20 cellular contexts compared by ENCODE assay signal in the genomic region with DNA sequence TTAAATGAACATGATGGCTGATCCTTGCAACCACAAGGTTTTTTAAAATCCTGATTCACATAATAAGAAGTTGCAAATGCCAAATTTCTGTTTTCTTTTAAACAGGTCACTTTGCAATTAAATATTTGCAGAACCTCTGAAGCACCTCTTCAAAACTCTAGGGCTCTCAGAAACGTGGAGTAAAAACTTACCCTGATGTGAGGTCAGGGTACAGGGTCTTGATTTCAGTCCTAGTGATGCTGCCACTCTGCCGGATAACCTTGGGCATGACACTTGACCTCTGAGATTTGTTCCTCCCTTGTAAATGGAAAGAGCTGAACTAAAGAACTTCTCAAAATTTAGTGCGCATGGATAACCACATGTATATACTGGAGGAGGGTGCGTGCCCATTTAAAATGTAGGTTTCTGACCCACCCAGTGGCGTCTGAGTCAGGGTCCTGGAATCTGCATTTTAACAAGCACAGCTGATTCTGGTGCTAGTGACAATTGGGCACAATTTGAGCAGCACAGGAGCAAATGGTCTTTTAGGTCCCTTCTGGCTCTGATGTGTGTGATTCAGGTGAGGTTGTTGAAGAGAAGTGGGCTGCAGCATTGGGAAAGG.
"Had no signal": no experiment of that assay in that cellular context is flagged by ENCODE, and none has a peak within 500 bp of the region (broad histone marks: within the 10 kb centered on the region; RNA-seq: fewer than 3 reads in every experiment).

No MANE protein-coding gene starts in this region.

- H3K9me3 ChIP-seq: adrenal gland, gastrocnemius medialis, sigmoid colon had no signal

- H3K27ac ChIP-seq: adrenal gland, gastrocnemius medialis, sigmoid colon had no signal

- H3K4me1 ChIP-seq: gastrocnemius medialis had no signal

- H3K36me3 ChIP-seq: adrenal gland, gastrocnemius medialis, sigmoid colon had no signal

- H3K4me3 Mint-ChIP-seq: activated CD8-positive, alpha-beta T cell treated with anti-CD3 and anti-CD28 coated beads, Interleukin-2, amount 10 ng/mL, durations not matched to agents 7 days and 5 days; naive thymus-derived CD4-positive, alpha-beta T cell; stimulated activated naive B cell treated with anti-CD40 and anti-IgM and Interleukin-4, amounts not matched to agents 10 μg/mL and 1 μg/mL and 100 μg/mL, for 72 hours; T-cell had no signal

- DNase-seq: activated CD4-positive, CD25-positive, alpha-beta regulatory T cell; activated CD8-positive, alpha-beta memory T cell treated with anti-CD3 and anti-CD28 coated beads, Interleukin-2, amount 50 U/mL, for 48 hours; activated effector memory CD4-positive, alpha-beta T cell treated with Interleukin-2 at 50 U/mL for 16 hours; activated T-cell treated with anti-CD3 and anti-CD28 coated beads, Interleukin-2, amount 50 U/mL, for 48 hours; adrenal gland; cerebellar nuclear complex; cortex of kidney; effector CD4-positive, alpha-beta T cell; gastrocnemius medialis; head of caudate nucleus; mesendoderm; naive thymus-derived CD4-positive, alpha-beta T cell; nucleus accumbens; posterior cingulate gyrus; sigmoid colon; stimulated activated CD4-positive, alpha-beta T cell treated with anti-CD3 and anti-CD28 coated beads, Interleukin-4, amount 100 ng/mL, for 4 hours; stimulated activated naive B cell treated with anti-CD40 and anti-IgM and Interleukin-4, amounts not matched to agents 10 μg/mL and 1 μg/mL and 100 μg/mL, for 72 hours; T-cell had no signal

- H3K27me3 Mint-ChIP-seq: naive thymus-derived CD4-positive, alpha-beta T cell; stimulated activated naive B cell treated with anti-CD40 and anti-IgM and Interleukin-4, amounts not matched to agents 10 μg/mL and 1 μg/mL and 100 μg/mL, for 72 hours had no signal

- H3K9me3 Mint-ChIP-seq: activated naive CD4-positive, alpha-beta T cell treated with anti-CD3 and anti-CD28 coated beads, Interleukin-2, amount 50 U/mL, for 72 hours; naive thymus-derived CD4-positive, alpha-beta T cell; T-cell had no signal

- H3K27ac Mint-ChIP-seq: activated CD8-positive, alpha-beta T cell treated with anti-CD3 and anti-CD28 coated beads, Interleukin-2, amount 10 ng/mL, durations not matched to agents 7 days and 5 days; activated naive CD4-positive, alpha-beta T cell treated with anti-CD3 and anti-CD28 coated beads, Interleukin-2, amount 50 U/mL, for 72 hours; T-cell had no signal

- H3K36me3 Mint-ChIP-seq: activated naive CD4-positive, alpha-beta T cell treated with anti-CD3 and anti-CD28 coated beads, Interleukin-2, amount 50 U/mL, for 72 hours; naive thymus-derived CD4-positive, alpha-beta T cell; T-cell had no signal

- H3K27me3 ChIP-seq: adrenal gland, gastrocnemius medialis, sigmoid colon had no signal

- H3K4me3 ChIP-seq: adrenal gland, gastrocnemius medialis, sigmoid colon had no signal
